In the genomic region with DNA sequence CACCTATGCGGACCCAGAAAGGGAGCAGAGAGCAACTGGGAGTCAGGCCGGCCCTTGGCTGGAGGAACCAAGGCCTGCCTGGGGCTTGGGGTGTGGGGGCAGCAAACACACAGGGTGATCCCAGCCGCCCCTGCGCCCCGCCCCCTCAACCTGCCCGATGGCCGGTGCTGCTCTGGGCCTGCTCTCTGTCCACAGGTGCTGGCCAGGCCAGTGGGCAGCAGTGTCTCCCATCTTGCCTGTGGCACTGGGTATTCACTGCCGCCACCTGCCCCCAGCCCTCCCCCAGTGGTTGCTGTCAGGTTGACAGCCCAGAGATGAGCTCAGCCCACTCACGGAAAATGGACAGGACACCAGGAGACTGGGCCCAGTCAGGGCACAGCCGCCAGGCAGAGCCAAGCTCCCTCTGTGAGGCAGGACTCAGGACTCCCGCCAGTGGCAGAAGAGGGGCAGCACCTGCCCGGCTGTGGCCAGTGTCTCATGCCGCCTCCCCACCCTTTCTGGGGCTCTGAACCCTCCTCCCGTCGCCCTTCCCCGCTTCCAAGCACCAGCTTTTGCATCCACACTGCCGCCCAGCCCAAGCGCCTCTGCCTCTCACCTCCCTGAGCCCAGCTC, we compare ENCODE assay signal across 17 cellular contexts. TPM values are rescaled to one million over a fixed set of nuclear protein-coding genes. Genes with fewer than 3 reads are reported as not detected.
DNase-seq lines count a peak whose midpoint lies in the region; ATAC-seq, FAIRE-seq and TF ChIP-seq lines count a peak whose summit lies in the region.
"Had no signal": no experiment of that assay in that cellular context is flagged by ENCODE, and none has a peak within 500 bp of the region (broad histone marks: within the 10 kb centered on the region; RNA-seq: fewer than 3 reads in every experiment).

No MANE protein-coding gene starts in this region.

- H3K27me3 Mint-ChIP-seq in activated B cell treated with CpG ODN at 0.5 μM for 24 hours (peaks cover 22% of the 10 kb centered on the region), T-cell (peaks cover 4 to 38% of the 10 kb centered on the region in 2 donors)

- no peak overlapping the region for H2AFZ ChIP-seq in HepG2 (ENCODE audit: low read length)

- H4K20me1 ChIP-seq in HepG2 (ENCODE audit: insufficient read depth, low read length): no peaks in the 10 kb centered on the region

- no peak overlapping the region for H3K9ac ChIP-seq in HepG2 (ENCODE audit: insufficient read depth, low read depth, low read length)

- H3K4me3 ChIP-seq in HepG2 (replicated peaks in 1 of 3; ENCODE audit: insufficient read depth in 1 of 3, low read depth in 2 of 3, low read length in 3 of 3) (no peak overlapping the region), aorta (ENCODE audit: low read length in 2 of 2) (no peak overlapping the region)
- H3K4me3 ChIP-seq: SJSA1 had no signal

- H3K4me1 Mint-ChIP-seq in activated B cell treated with CpG ODN at 0.5 μM for 24 hours: peaks cover 4% of the 10 kb centered on the region
- peaks cover 3 to 13% (median 4%) of the 10 kb centered on the region in 3 donors for H3K4me1 Mint-ChIP-seq in T-cell

- FAIRE-seq in HepG2 (lab: Jason Lieb, UNC): no peak

- H3K4me1 ChIP-seq in HepG2 (ENCODE audit: insufficient read depth, low read length) (no peaks in the 10 kb centered on the region), aorta (ENCODE audit: control insufficient read depth in 1 of 2, insufficient read depth in 2 of 2, low read length in 2 of 2) (no peaks in the 10 kb centered on the region)
- H3K4me1 ChIP-seq: SJSA1 had no signal

- POLR2A ChIA-PET in activated B cell treated with CpG ODN at 0.5 μM for 24 hours (lab: Charles Lee) (no interaction called here), HepG2 (lab: Yijun Ruan, JAX) (no interaction called here), T-cell (lab: Charles Lee) (no interaction called here)

- no peak overlapping the region for H3K4me2 ChIP-seq in HepG2 (ENCODE audit: low read depth, low read length)

- peaks cover 2 to 27% of the 10 kb centered on the region in 2 experiments for H3K27me3 ChIP-seq in HepG2 (ENCODE audit: control insufficient read depth in 1 of 2, insufficient read depth in 2 of 2, low read length in 2 of 2)
- H3K27me3 ChIP-seq in aorta (ENCODE audit: control insufficient read depth in 1 of 2, insufficient read depth in 2 of 2, low read length in 1 of 2): no peaks in the 10 kb centered on the region

- no peak for TF ChIP-seq POLR2A in HepG2 (IDR thresholded peaks at IDR 0.05; ENCODE audit: insufficient read depth in 1 of 2, low read depth in 2 of 2, low read length in 2 of 2)

- no peaks in the 10 kb centered on the region for H3K36me3 ChIP-seq in HepG2 (replicated peaks in 1 of 2; ENCODE audit: control insufficient read depth in 1 of 2, insufficient read depth in 2 of 2, low read length in 2 of 2)
- H3K36me3 ChIP-seq in aorta (ENCODE audit: control insufficient read depth in 1 of 2, insufficient read depth in 2 of 2, low read length in 1 of 2): no peaks in the 10 kb centered on the region
- H3K36me3 ChIP-seq: brain microvascular endothelial cell, SJSA1 had no signal

- 9% methylated on average over 10 of the region's 18 CpGs for WGBS in HepG2 (ENCODE audit: low lambda C conversion rate)
- WGBS in aorta, 2 donors: 23 to 32% methylated on average over 16 to 18 of the region's 18 CpGs

- TF ChIP-seq RAD21 in HepG2 (CRISPR knock-in tag; IDR thresholded peaks at IDR 0.05): no peak

- no peak for TF ChIP-seq CTCF in activated B cell treated with CpG ODN at 0.5 μM for 24 hours (IDR thresholded peaks at IDR 0.05)
- TF ChIP-seq CTCF in HepG2 (CRISPR knock-in tag; IDR thresholded peaks at IDR 0.05): no peak

- TF ChIP-seq EP300 in HepG2 (IDR thresholded peaks at IDR 0.05; ENCODE audit: low read depth in 2 of 2, low read length in 2 of 2): no peak
- TF ChIP-seq EP300 in HepG2 (CRISPR knock-in tag; IDR thresholded peaks at IDR 0.05; ENCODE audit: borderline replicate concordance): no peak

- intact Hi-C loops in cardiac septum (cut with DNase I): no loop called here
- intact Hi-C loops in left cardiac atrium (cut with DNase I): no loop called here
- intact Hi-C loops in activated B cell treated with CpG ODN at 0.5 μM for 24 hours (cut with micrococcal nuclease): no loop called here
- intact Hi-C loops in HepG2 (cut with micrococcal nuclease; ENCODE audit: unreplicated experiment): no loop called here
- intact Hi-C loops in aorta (cut with DNase I): no loop called here

- CTCF ChIA-PET in activated B cell treated with CpG ODN at 0.5 μM for 24 hours (lab: Charles Lee): no interaction called here
- CTCF ChIA-PET in HepG2 (lab: Yijun Ruan, JAX; ENCODE audit: low intra/inter-chr PET ratio, low total read pairs): no interaction called here
- CTCF ChIA-PET in T-cell (lab: Charles Lee): no interaction called here

- no peaks in the 10 kb centered on the region for H3K79me2 ChIP-seq in HepG2 (ENCODE audit: insufficient read depth, low read length)

- ATAC-seq in left cardiac atrium: no peak
- ATAC-seq in activated B cell treated with CpG ODN at 0.5 μM for 24 hours (ENCODE audit: low read depth): no peak
- peak; percentile 25 for ATAC-seq in HepG2
- ATAC-seq in aorta (ENCODE audit: low FRiP score): no peak
- ATAC-seq in HG03342 (IDR thresholded peaks at IDR 0.05; ENCODE audit: unreplicated experiment): no peak
- no peak for ATAC-seq in T-cell (replicated peaks in 1 of 4)
- ATAC-seq: naive thymus-derived CD8-positive, alpha-beta T cell had no signal

- no peak overlapping the region for H3K4me3 Mint-ChIP-seq in activated B cell treated with CpG ODN at 0.5 μM for 24 hours
- H3K4me3 Mint-ChIP-seq in T-cell: no peak overlapping the region

- no TSS peak for BruUV-seq in HepG2 (replicated peaks; lab: Mats Ljungman, UMichigan)

- H3K9me3 ChIP-seq in HepG2 (ENCODE audit: low read length) (no peaks in the 10 kb centered on the region), aorta (ENCODE audit: control insufficient read depth, low read length) (peaks cover 2% of the 10 kb centered on the region)

- H3K36me3 Mint-ChIP-seq in activated B cell treated with CpG ODN at 0.5 μM for 24 hours (ENCODE audit: low read depth): no peaks in the 10 kb centered on the region
- H3K36me3 Mint-ChIP-seq in T-cell: no peaks in the 10 kb centered on the region
- H3K36me3 Mint-ChIP-seq: naive thymus-derived CD8-positive, alpha-beta T cell had no signal

- no peaks in the 10 kb centered on the region for H3K9me3 Mint-ChIP-seq in activated B cell treated with CpG ODN at 0.5 μM for 24 hours
- no peaks in the 10 kb centered on the region for H3K9me3 Mint-ChIP-seq in T-cell

- no peak overlapping the region for H3K27ac Mint-ChIP-seq in activated B cell treated with CpG ODN at 0.5 μM for 24 hours
- no peak overlapping the region for H3K27ac Mint-ChIP-seq in T-cell
- H3K27ac Mint-ChIP-seq: naive thymus-derived CD8-positive, alpha-beta T cell had no signal

- in situ Hi-C loops in HepG2 (cut with HindIII; ENCODE audit: extremely low pct_ligation_motif_present, low pct_unique_long_range_greater_than_20kb): no loop called here

- no peak overlapping the region for H3K27ac ChIP-seq in HepG2 (ENCODE audit: extremely low read length, insufficient read depth, low read length)
- H3K27ac ChIP-seq in aorta (ENCODE audit: low read depth in 1 of 2, low read length in 2 of 2): no peak overlapping the region
- H3K27ac ChIP-seq: brain microvascular endothelial cell, SJSA1 had no signal

- DNase-seq in cardiac septum (ENCODE audit: low spot score): peak; percentile 58
- DNase-seq in left cardiac atrium: no peak
- DNase-seq in activated B cell treated with CpG ODN at 0.5 μM for 24 hours: peak; percentile 11
- no peak for DNase-seq in HepG2 (ENCODE audit: low spot score)
- DNase-seq in aorta: peak; percentile 39 to 67
- DNase-seq in A172 (ENCODE audit: low spot score): no peak
- no peak for DNase-seq in T-cell
- DNase-seq: activated CD4-positive, alpha-beta T cell treated with anti-CD3 and anti-CD28 coated beads, Interleukin-2, amount 50 U/mL, for 1 hour; brain microvascular endothelial cell; NCI-H1436 treated with DMSO at 0.1 percent for 48 hours; NCI-H226; T1000 had no signal

RNA-seq across cellular contexts. Expression of gene NKX1-1, which starts 4.7 kb away (rescaled TPM):
- total RNA-seq in cardiac septum (not detected), left cardiac atrium (not detected), activated B cell treated with CpG ODN at 0.5 μM for 24 hours (not detected in 2 replicates), HepG2 (2016; rRNA removed; fragmentation: Illumina TruSeq; extraction: Trizol) (not detected in 2 replicates), aorta (not detected), T-cell (not detected)
- not detected in 2 replicates for total RNA-seq in HepG2 (2016; cell fraction: cytosol; rRNA removed; fragmentation: Illumina TruSeq; extraction: Trizol; ENCODE audit: low read depth)
- total RNA-seq in HepG2 (2016; cell fraction: insoluble cytoplasmic fraction; rRNA removed; fragmentation: Illumina TruSeq; extraction: Trizol): not detected in 2 replicates
- not detected in 2 replicates for total RNA-seq in HepG2 (2016; cell fraction: membrane; rRNA removed; fragmentation: Illumina TruSeq; extraction: Trizol)
- not detected in 2 replicates for total RNA-seq in HepG2 (2016; cell fraction: nucleus; rRNA removed; fragmentation: Illumina TruSeq; extraction: Trizol)
- polyA plus RNA-seq in HepG2 (2011; rRNA removed) (not detected in 2 replicates), aorta (not detected)
- polyA plus RNA-seq in HepG2 (2011; cell fraction: cytosol; rRNA removed): not detected in 2 replicates
- not detected in 2 replicates for polyA plus RNA-seq in HepG2 (2011; cell fraction: nucleus; rRNA removed)
- not detected in 2 replicates for polyA plus RNA-seq in HepG2 (2012)
- polyA plus RNA-seq in HepG2 (2016; cell fraction: cytosol; fragmentation: Illumina TruSeq; extraction: Trizol; ENCODE audit: low read depth): not detected in 2 replicates
- polyA plus RNA-seq in HepG2 (2016; cell fraction: insoluble cytoplasmic fraction; fragmentation: Illumina TruSeq; extraction: Trizol; ENCODE audit: low read depth): not detected in 2 replicates
- polyA plus RNA-seq in HepG2 (2016; cell fraction: membrane; fragmentation: Illumina TruSeq; extraction: Trizol; ENCODE audit: low read depth): not detected in 2 replicates
- polyA plus RNA-seq in HepG2 (2016; cell fraction: nucleus; fragmentation: Illumina TruSeq; extraction: Trizol; ENCODE audit: insufficient read depth, low read depth): not detected in 2 replicates
- not detected in 2 replicates for polyA minus RNA-seq in HepG2 (2011; rRNA and poly(A)+ RNA removed; ENCODE audit: low replicate concordance)
- polyA minus RNA-seq in HepG2 (2011; cell fraction: cytosol; rRNA and poly(A)+ RNA removed): not detected in 2 replicates
- not detected in 2 replicates for polyA minus RNA-seq in HepG2 (2011; cell fraction: nucleus; rRNA and poly(A)+ RNA removed)
- not detected in 2 replicates for total RNA-seq in A172 (2014; rRNA removed; shearing (Covaris generic))
- total RNA-seq: liver; naive thymus-derived CD8-positive, alpha-beta T cell; SJSA1 had no signal
- polyA plus RNA-seq: BJ; liver; naive thymus-derived CD8-positive, alpha-beta T cell had no signal

RNA-seq across cellular contexts. Expression of gene UVSSA, which starts 54.5 kb away (rescaled TPM):
- total RNA-seq in cardiac septum (10.4 TPM), left cardiac atrium (1 to 10 TPM; 7.9 to 8.4 TPM), activated B cell treated with CpG ODN at 0.5 μM for 24 hours (31.7 and 35.2 TPM in 2 replicates), HepG2 (2016; rRNA removed; fragmentation: Illumina TruSeq; extraction: Trizol) (4.6 and 4.8 TPM in 2 replicates), aorta (10 to 100 TPM; 19.9 to 33.5 TPM), T-cell (10 to 100 TPM; 39.9 to 53.7 (median 42.7) TPM)
- total RNA-seq in HepG2 (2016; cell fraction: cytosol; rRNA removed; fragmentation: Illumina TruSeq; extraction: Trizol; ENCODE audit: low read depth): 2.3 and 4.1 TPM in 2 replicates
- 3.7 and 4.7 TPM in 2 replicates for total RNA-seq in HepG2 (2016; cell fraction: insoluble cytoplasmic fraction; rRNA removed; fragmentation: Illumina TruSeq; extraction: Trizol)
- 2.9 and 3.9 TPM in 2 replicates for total RNA-seq in HepG2 (2016; cell fraction: membrane; rRNA removed; fragmentation: Illumina TruSeq; extraction: Trizol)
- 6.9 and 7.1 TPM in 2 replicates for total RNA-seq in HepG2 (2016; cell fraction: nucleus; rRNA removed; fragmentation: Illumina TruSeq; extraction: Trizol)
- polyA plus RNA-seq in HepG2 (2011; rRNA removed) (8.4 and 8.6 TPM in 2 replicates), aorta (10 to 100 TPM in 1 of 2 donors, 1 to 10 TPM in 1; 2.3 to 12.7 TPM)
- 3.0 and 4.1 TPM in 2 replicates for polyA plus RNA-seq in HepG2 (2011; cell fraction: cytosol; rRNA removed)
- polyA plus RNA-seq in HepG2 (2011; cell fraction: nucleus; rRNA removed): 80.9 and 90.3 TPM in 2 replicates
- 7.1 and 7.7 TPM in 2 replicates for polyA plus RNA-seq in HepG2 (2012)
- 0.16 and 0.25 TPM in 2 replicates for polyA plus RNA-seq in HepG2 (2016; cell fraction: cytosol; fragmentation: Illumina TruSeq; extraction: Trizol; ENCODE audit: low read depth)
- 3.8 and 4.8 TPM in 2 replicates for polyA plus RNA-seq in HepG2 (2016; cell fraction: insoluble cytoplasmic fraction; fragmentation: Illumina TruSeq; extraction: Trizol; ENCODE audit: low read depth)
- 0.59 and 0.60 TPM in 2 replicates for polyA plus RNA-seq in HepG2 (2016; cell fraction: membrane; fragmentation: Illumina TruSeq; extraction: Trizol; ENCODE audit: low read depth)
- polyA plus RNA-seq in HepG2 (2016; cell fraction: nucleus; fragmentation: Illumina TruSeq; extraction: Trizol; ENCODE audit: insufficient read depth, low read depth): 29.2 and 29.8 TPM in 2 replicates
- polyA minus RNA-seq in HepG2 (2011; rRNA and poly(A)+ RNA removed; ENCODE audit: low replicate concordance): 3.9 and 14.3 TPM in 2 replicates
- polyA minus RNA-seq in HepG2 (2011; cell fraction: cytosol; rRNA and poly(A)+ RNA removed): 3.6 and 4.4 TPM in 2 replicates
- 18.8 and 20.2 TPM in 2 replicates for polyA minus RNA-seq in HepG2 (2011; cell fraction: nucleus; rRNA and poly(A)+ RNA removed)
- 7.2 and 9.8 TPM in 2 replicates for total RNA-seq in A172 (2014; rRNA removed; shearing (Covaris generic))

Comparison
In these comparisons a context has a peak if more than half of its experiments do, and no peak if none do; other contexts are left out.
1. DNase-seq: peak in cardiac septum (single experiment), activated B cell treated with CpG ODN at 0.5 μM for 24 hours (single experiment) and aorta (2 of 2); none in left cardiac atrium (single experiment), HepG2 (single experiment), A172 (single experiment) and T-cell (0 of 34).